28 cellular contexts compared by ENCODE assay signal in genomic region chr20:45156728-45157127, GRCh38. TPM values are rescaled to one million over a fixed set of nuclear protein-coding genes. Genes with fewer than 3 reads are reported as not detected.
"Had no signal": no experiment of that assay in that cellular context is flagged by ENCODE, and none has a peak within 500 bp of the region (broad histone marks: within the 10 kb centered on the region; RNA-seq: fewer than 3 reads in every experiment).

No MANE protein-coding gene starts in this region.

- H3K27ac ChIP-seq: coronary artery, dorsolateral prefrontal cortex, epithelial cell of prostate, esophagus muscularis mucosa, gastrocnemius medialis, heart right ventricle, testis, tibial nerve had no signal

- H3K27me3 ChIP-seq: testis, tibial nerve had no signal

- H3K36me3 ChIP-seq: esophagus muscularis mucosa, gastrocnemius medialis, heart right ventricle, tibial nerve had no signal

- H3K27ac Mint-ChIP-seq: effector memory CD8-positive, alpha-beta T cell; naive B cell; nephron progenitor cell; stimulated activated naive B cell treated with anti-CD40 and anti-IgM and Interleukin-4, amounts not matched to agents 10 μg/mL and 1 μg/mL and 100 μg/mL, for 72 hours; stimulated activated naive CD8-positive, alpha-beta T cell treated with anti-CD3 and anti-CD28 coated beads, Interleukin-15, amount 100 ng/mL, for 72 hours had no signal

- H3K4me1 ChIP-seq: esophagus muscularis mucosa, gastrocnemius medialis, testis had no signal

- H3K9me3 ChIP-seq: gastrocnemius medialis, testis had no signal

- H3K4me3 Mint-ChIP-seq: effector memory CD8-positive, alpha-beta T cell; naive B cell; nephron progenitor cell; stimulated activated naive B cell treated with anti-CD40 and anti-IgM and Interleukin-4, amounts not matched to agents 10 μg/mL and 1 μg/mL and 100 μg/mL, for 72 hours; stimulated activated naive CD8-positive, alpha-beta T cell treated with anti-CD3 and anti-CD28 coated beads, Interleukin-15, amount 100 ng/mL, for 72 hours had no signal

- H3K4me3 ChIP-seq: coronary artery, dorsolateral prefrontal cortex, esophagus muscularis mucosa, gastrocnemius medialis, heart right ventricle, skin epidermis, testis, tibial nerve had no signal

- H3K4me1 Mint-ChIP-seq: nephron progenitor cell; stimulated activated naive CD8-positive, alpha-beta T cell treated with anti-CD3 and anti-CD28 coated beads, Interleukin-15, amount 100 ng/mL, for 72 hours had no signal

- ATAC-seq: effector memory CD8-positive, alpha-beta T cell; gastrocnemius medialis; heart right ventricle; sciatic nerve; stimulated activated naive B cell treated with anti-CD40 and anti-IgM and Interleukin-4, amounts not matched to agents 10 μg/mL and 1 μg/mL and 100 μg/mL, for 72 hours; stimulated activated naive CD8-positive, alpha-beta T cell treated with anti-CD3 and anti-CD28 coated beads, Interleukin-15, amount 100 ng/mL, for 72 hours had no signal

- DNase-seq: dorsolateral prefrontal cortex; effector memory CD8-positive, alpha-beta T cell; gastrocnemius medialis; heart right ventricle; hypothalamus; kidney glomerular epithelial cell; mesendoderm; naive B cell; nephron progenitor cell; posterior cingulate gyrus; stimulated activated CD4-positive, alpha-beta T cell treated with anti-CD3 and anti-CD28 coated beads, Interleukin-2, amount 100 ng/mL, for 24 hours; stimulated activated CD4-positive, alpha-beta T cell treated with anti-CD3 and anti-CD28 coated beads, Interleukin-4, amount 100 ng/mL, for 4 hours; stimulated activated naive B cell treated with anti-CD40 and anti-IgM and Interleukin-4, amounts not matched to agents 10 μg/mL and 1 μg/mL and 100 μg/mL, for 72 hours; stimulated activated naive CD8-positive, alpha-beta T cell treated with anti-CD3 and anti-CD28 coated beads, Interleukin-15, amount 100 ng/mL, for 72 hours; testis had no signal

RNA-seq across cellular contexts. Expression of gene PI3, which starts 18.0 kb away (rescaled TPM):
- total RNA-seq: fibroblast of villous mesenchyme, liver, lung microvascular endothelial cell, osteocyte, pulmonary artery endothelial cell, subcutaneous adipose tissue, tibial nerve had no signal
- polyA plus RNA-seq: liver had no signal

RNA-seq across cellular contexts. Expression of gene WFDC12, which starts 32.5 kb away (rescaled TPM):
- total RNA-seq: dorsolateral prefrontal cortex, esophagus muscularis mucosa, fibroblast of villous mesenchyme, gastrocnemius medialis, heart right ventricle, liver, lung microvascular endothelial cell, osteocyte, pulmonary artery endothelial cell, sciatic nerve, subcutaneous adipose tissue, testis, tibial nerve, ureter had no signal
- polyA plus RNA-seq: heart right ventricle, liver had no signal

RNA-seq across cellular contexts. Expression of gene WFDC5, which starts 41.8 kb away (rescaled TPM):
- total RNA-seq: dorsolateral prefrontal cortex, esophagus muscularis mucosa, fibroblast of villous mesenchyme, gastrocnemius medialis, heart right ventricle, liver, lung microvascular endothelial cell, osteocyte, pulmonary artery endothelial cell, sciatic nerve, subcutaneous adipose tissue, tibial nerve had no signal
- polyA plus RNA-seq: heart right ventricle, liver had no signal

RNA-seq across cellular contexts. Expression of gene SEMG1, which starts 50.1 kb away (rescaled TPM):
- total RNA-seq: dorsolateral prefrontal cortex, esophagus muscularis mucosa, fibroblast of villous mesenchyme, gastrocnemius medialis, heart right ventricle, liver, lung microvascular endothelial cell, osteocyte, pulmonary artery endothelial cell, sciatic nerve, subcutaneous adipose tissue, testis, tibial nerve, ureter had no signal
- polyA plus RNA-seq: heart right ventricle, liver had no signal

RNA-seq across cellular contexts. Expression of gene KCNS1, which starts 55.8 kb away (rescaled TPM):
- total RNA-seq: gastrocnemius medialis, sciatic nerve, subcutaneous adipose tissue had no signal
